Comparison of ENCODE assay signal across 17 cellular contexts in genomic region chr6:168315626-168316025, GRCh38. TPM values are rescaled to one million over a fixed set of nuclear protein-coding genes. Genes with fewer than 3 reads are reported as not detected.
"Had no signal": no experiment of that assay in that cellular context is flagged by ENCODE, and none has a peak within 500 bp of the region (broad histone marks: within the 10 kb centered on the region; RNA-seq: fewer than 3 reads in every experiment).

No MANE protein-coding gene starts in this region.

- H3K27ac ChIP-seq: esophagus muscularis mucosa, heart right ventricle, upper lobe of left lung had no signal

- DNase-seq: activated CD4-positive, alpha-beta T cell treated with anti-CD3 and anti-CD28 coated beads, Interleukin-2, amount 10 ng/mL, durations not matched to agents 7 days and 5 days; activated CD8-positive, alpha-beta T cell treated with anti-CD3 and anti-CD28 coated beads, Interleukin-2, amount 10 ng/mL, durations not matched to agents 7 days and 5 days; activated naive CD4-positive, alpha-beta T cell treated with Interleukin-2 at 50 U/mL for 16 hours; activated T-cell treated with anti-CD3 and anti-CD28 coated beads, Interleukin-2, amount 50 U/mL, for 24 hours; effector CD4-positive, alpha-beta T cell; heart right ventricle; left ventricle myocardium superior; naive B cell; T-helper 1 cell; T1000; upper lobe of left lung had no signal

- H3K9me3 Mint-ChIP-seq: activated CD4-positive, alpha-beta T cell treated with anti-CD3 and anti-CD28 coated beads, Interleukin-2, amount 10 ng/mL, durations not matched to agents 7 days and 5 days; activated T-cell treated with anti-CD3 and anti-CD28 coated beads, Interleukin-2, amount 50 U/mL, for 24 hours; activated T-helper 2 cell treated with anti-CD3 and anti-CD28 coated beads, Interferon-gamma antibody, Interleukin-2, Interleukin-4, amounts not matched to agents 10 μg/mL and 5 μg/mL and 100 μg/mL, durations not matched to agents 14 hours and 24 hours and 36 hours; stimulated activated naive CD8-positive, alpha-beta T cell treated with anti-CD3 and anti-CD28 coated beads, Interleukin-15, Interleukin-2, amounts not matched to agents 100 ng/mL and 50 ng/mL, for 24 hours had no signal

- H3K27ac Mint-ChIP-seq: activated CD4-positive, alpha-beta T cell treated with anti-CD3 and anti-CD28 coated beads, Interleukin-2, amount 10 ng/mL, durations not matched to agents 7 days and 5 days; activated CD8-positive, alpha-beta T cell treated with anti-CD3 and anti-CD28 coated beads, Interleukin-2, amount 10 ng/mL, durations not matched to agents 7 days and 5 days; activated T-cell treated with anti-CD3 and anti-CD28 coated beads, Interleukin-2, amount 50 U/mL, for 24 hours; activated T-helper 2 cell treated with anti-CD3 and anti-CD28 coated beads, Interferon-gamma antibody, Interleukin-2, Interleukin-4, amounts not matched to agents 10 μg/mL and 5 μg/mL and 100 μg/mL, durations not matched to agents 14 hours and 24 hours and 36 hours; naive B cell; stimulated activated naive CD8-positive, alpha-beta T cell treated with anti-CD3 and anti-CD28 coated beads, Interleukin-15, Interleukin-2, amounts not matched to agents 100 ng/mL and 50 ng/mL, for 24 hours had no signal

- H3K4me1 Mint-ChIP-seq: activated CD4-positive, alpha-beta T cell treated with anti-CD3 and anti-CD28 coated beads, Interleukin-2, amount 10 ng/mL, durations not matched to agents 7 days and 5 days; naive B cell had no signal

- H3K4me3 ChIP-seq: body of pancreas, esophagus muscularis mucosa, mucosa of descending colon, upper lobe of left lung had no signal

- H3K27me3 ChIP-seq: body of pancreas had no signal

- H3K9me3 ChIP-seq: body of pancreas, mucosa of descending colon, upper lobe of left lung had no signal

- H3K36me3 ChIP-seq: esophagus muscularis mucosa, heart right ventricle, upper lobe of left lung had no signal

- H3K4me3 Mint-ChIP-seq: activated CD4-positive, alpha-beta T cell treated with anti-CD3 and anti-CD28 coated beads, Interleukin-2, amount 10 ng/mL, durations not matched to agents 7 days and 5 days; activated CD8-positive, alpha-beta T cell treated with anti-CD3 and anti-CD28 coated beads, Interleukin-2, amount 10 ng/mL, durations not matched to agents 7 days and 5 days; activated T-cell treated with anti-CD3 and anti-CD28 coated beads, Interleukin-2, amount 50 U/mL, for 24 hours; naive B cell; stimulated activated naive CD8-positive, alpha-beta T cell treated with anti-CD3 and anti-CD28 coated beads, Interleukin-15, Interleukin-2, amounts not matched to agents 100 ng/mL and 50 ng/mL, for 24 hours had no signal

RNA-seq across cellular contexts. Expression of gene DACT2, which starts 4.0 kb away (rescaled TPM):
- total RNA-seq: activated CD8-positive, alpha-beta T cell treated with anti-CD3 and anti-CD28 coated beads, Interleukin-2, amount 10 ng/mL, durations not matched to agents 7 days and 5 days; endothelial cell of umbilical vein had no signal
- polyA plus RNA-seq: endothelial cell of umbilical vein had no signal
